ENCODE assay signal across 12 cellular contexts in the genomic region with DNA sequence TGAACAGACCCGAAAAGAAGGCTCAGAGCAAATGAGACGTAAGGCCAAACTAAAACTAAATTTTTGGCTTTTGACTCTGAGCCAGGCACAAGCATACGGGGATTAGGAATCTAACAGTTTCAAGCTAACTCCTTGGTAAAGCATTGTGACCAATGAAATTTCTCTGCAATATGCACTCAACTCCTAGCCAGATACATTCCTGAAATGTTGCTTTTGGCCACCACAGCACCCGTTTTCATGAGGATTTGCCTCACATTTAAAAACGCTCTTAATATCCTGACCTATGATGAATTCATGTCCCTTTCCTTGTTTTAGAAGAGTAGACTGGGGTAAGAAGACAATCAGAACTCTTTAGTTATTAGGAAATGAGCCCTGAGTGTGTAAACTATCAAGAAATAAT. TPM values are rescaled to one million over a fixed set of nuclear protein-coding genes. Genes with fewer than 3 reads are reported as not detected.
DNase-seq lines count a peak whose midpoint lies in the region; ATAC-seq, FAIRE-seq and TF ChIP-seq lines count a peak whose summit lies in the region.
"Had no signal": no experiment of that assay in that cellular context is flagged by ENCODE, and none has a peak within 500 bp of the region (broad histone marks: within the 10 kb centered on the region; RNA-seq: fewer than 3 reads in every experiment).

No MANE protein-coding gene starts in this region.

- TF ChIP-seq EP300 in HepG2 (IDR thresholded peaks at IDR 0.05; ENCODE audit: low read depth in 2 of 2, low read length in 2 of 2) (no peak), HepG2 (CRISPR knock-in tag; IDR thresholded peaks at IDR 0.05; ENCODE audit: borderline replicate concordance) (no peak)

- DNase-seq in HepG2 (ENCODE audit: low spot score): no peak
- no peak for DNase-seq in right lobe of liver
- DNase-seq in brain microvascular endothelial cell: peak; percentile 83
- no peak for DNase-seq in left ventricle myocardium superior
- DNase-seq in aorta: no peak
- no peak for DNase-seq in hippocampal formation (lab: John Stamatoyannopoulos, UW)
- DNase-seq in GM13977 (ENCODE audit: low spot score): no peak
- DNase-seq in mesenteric fat pad (ENCODE audit: low spot score): no peak
- DNase-seq: activated T-cell treated with anti-CD3 and anti-CD28 coated beads for 4 hours; NCI-H187; stimulated activated naive CD8-positive, alpha-beta T cell treated with anti-CD3 and anti-CD28 coated beads, Interleukin-15, Interleukin-2, amounts not matched to agents 100 U/mL and 50 U/mL, for 24 hours had no signal

- no peak overlapping the region for H3K9ac ChIP-seq in HepG2 (ENCODE audit: insufficient read depth, low read depth, low read length)

- H3K4me3 ChIP-seq in HepG2 (replicated peaks in 1 of 3; ENCODE audit: insufficient read depth in 1 of 3, low read depth in 2 of 3, low read length in 3 of 3): no peak overlapping the region
- no peak overlapping the region for H3K4me3 ChIP-seq in right lobe of liver
- H3K4me3 ChIP-seq in brain microvascular endothelial cell (ENCODE audit: low read depth, low read length): no peak overlapping the region
- no peak overlapping the region for H3K4me3 ChIP-seq in aorta (ENCODE audit: low read length in 2 of 2)

- H3K27me3 ChIP-seq in HepG2 (ENCODE audit: control insufficient read depth in 1 of 2, insufficient read depth in 2 of 2, low read length in 2 of 2): no peaks in the 10 kb centered on the region
- H3K27me3 ChIP-seq in right lobe of liver: no peaks in the 10 kb centered on the region
- no peaks in the 10 kb centered on the region for H3K27me3 ChIP-seq in brain microvascular endothelial cell (replicated peaks)
- H3K27me3 ChIP-seq in aorta (ENCODE audit: control insufficient read depth in 1 of 2, insufficient read depth in 2 of 2, low read length in 1 of 2): no peaks in the 10 kb centered on the region

- H3K9me3 ChIP-seq in HepG2 (ENCODE audit: low read length): no peaks in the 10 kb centered on the region
- H3K9me3 ChIP-seq in right lobe of liver: no peaks in the 10 kb centered on the region
- no peaks in the 10 kb centered on the region for H3K9me3 ChIP-seq in aorta (ENCODE audit: control insufficient read depth, low read length)

- H3K36me3 ChIP-seq in HepG2 (replicated peaks in 1 of 2; ENCODE audit: control insufficient read depth in 1 of 2, insufficient read depth in 2 of 2, low read length in 2 of 2) (no peaks in the 10 kb centered on the region), right lobe of liver (no peaks in the 10 kb centered on the region), brain microvascular endothelial cell (replicated peaks) (no peaks in the 10 kb centered on the region), aorta (ENCODE audit: control insufficient read depth in 1 of 2, insufficient read depth in 2 of 2, low read length in 1 of 2) (no peaks in the 10 kb centered on the region)

- peaks cover 11% of the 10 kb centered on the region for H3K4me1 ChIP-seq in HepG2 (ENCODE audit: insufficient read depth, low read length)
- peaks cover 0 to 6% (median 2%) of the 10 kb centered on the region in 4 donors for H3K4me1 ChIP-seq in right lobe of liver
- peaks cover 4 to 5% of the 10 kb centered on the region in 2 donors for H3K4me1 ChIP-seq in aorta (ENCODE audit: control insufficient read depth in 1 of 2, insufficient read depth in 2 of 2, low read length in 2 of 2)

- ATAC-seq in HepG2: no peak
- ATAC-seq in right lobe of liver: no peak
- ATAC-seq in left ventricle myocardium superior: peak; percentile 74
- peak; percentile 64 for ATAC-seq in aorta (ENCODE audit: low FRiP score)
- ATAC-seq: stimulated activated naive CD8-positive, alpha-beta T cell treated with anti-CD3 and anti-CD28 coated beads, Interleukin-15, Interleukin-2, amounts not matched to agents 100 U/mL and 50 U/mL, for 24 hours had no signal

- no peak overlapping the region for H3K4me2 ChIP-seq in HepG2 (ENCODE audit: low read depth, low read length)

- FAIRE-seq in HepG2 (lab: Jason Lieb, UNC): peak; percentile 4

- TF ChIP-seq CTCF in HepG2 (CRISPR knock-in tag; IDR thresholded peaks at IDR 0.05): no peak
- TF ChIP-seq CTCF in right lobe of liver (IDR thresholded peaks at IDR 0.05): no peak
- no peak for TF ChIP-seq CTCF in brain microvascular endothelial cell (IDR thresholded peaks at IDR 0.05; ENCODE audit: low read depth, low read length, missing control alignments)
- no peak for TF ChIP-seq CTCF in GM13977 (IDR thresholded peaks at IDR 0.05; ENCODE audit: extremely low read depth, insufficient read depth, missing control alignments)

- in situ Hi-C loops in HepG2 (cut with HindIII; ENCODE audit: extremely low pct_ligation_motif_present, low pct_unique_long_range_greater_than_20kb) (no loop called here), brain microvascular endothelial cell (cut with HindIII; ENCODE audit: low pct_ligation_motif_present, low sequenced_read_pairs) (no loop called here), GM13977 (cut with MboI; ENCODE audit: low pct_unique_long_range_greater_than_20kb, low sequenced_read_pairs, unreplicated experiment) (no loop called here)

- no peaks in the 10 kb centered on the region for H3K79me2 ChIP-seq in HepG2 (ENCODE audit: insufficient read depth, low read length)

- TF ChIP-seq RAD21 in HepG2 (CRISPR knock-in tag; IDR thresholded peaks at IDR 0.05): no peak

- no peaks in the 10 kb centered on the region for H4K20me1 ChIP-seq in HepG2 (ENCODE audit: insufficient read depth, low read length)

- TF ChIP-seq POLR2A in HepG2 (IDR thresholded peaks at IDR 0.05; ENCODE audit: insufficient read depth in 1 of 2, low read depth in 2 of 2, low read length in 2 of 2) (no peak), right lobe of liver (IDR thresholded peaks at IDR 0.05) (no peak)

- intact Hi-C loops in HepG2 (cut with micrococcal nuclease; ENCODE audit: unreplicated experiment) (no loop called here), right lobe of liver (cut with DNase I) (no loop called here), left ventricle myocardium superior (cut with micrococcal nuclease) (no loop called here), aorta (cut with DNase I) (loop anchor here in 1 of 2 donors (5.0 to 10.0 kb wide), 2 partner anchors 64 to 97 kb away; a partner anchor contains a TSS)

- POLR2A ChIA-PET in HepG2 (lab: Yijun Ruan, JAX): no interaction called here

- BruUV-seq in HepG2 (replicated peaks; lab: Mats Ljungman, UMichigan): no TSS peak

- no peak overlapping the region for H2AFZ ChIP-seq in HepG2 (ENCODE audit: low read length)

- H3K27ac ChIP-seq in HepG2 (ENCODE audit: extremely low read length, insufficient read depth, low read length) (no peak overlapping the region), right lobe of liver (no peak overlapping the region), brain microvascular endothelial cell (peak overlapping the region; percentile 90), aorta (ENCODE audit: low read depth in 1 of 2, low read length in 2 of 2) (peak overlapping the region in 1 of 2 donors; percentile 87)

- 98% methylated on average over 5 of the region's 5 CpGs for WGBS in HepG2 (ENCODE audit: low lambda C conversion rate)
- 70% methylated on average over 5 of the region's 5 CpGs for WGBS in right lobe of liver (ENCODE audit: insufficient coverage, low coverage, low lambda C conversion rate, missing lambda C conversion rate)
- WGBS in aorta, 2 donors: 3 to 5% methylated on average over 5 of the region's 5 CpGs

- CTCF ChIA-PET in HepG2 (lab: Yijun Ruan, JAX; ENCODE audit: low intra/inter-chr PET ratio, low total read pairs): no interaction called here

RNA-seq across cellular contexts. Expression of a gene that starts 53.1 kb away (rescaled TPM):
- total RNA-seq in HepG2 (2016; rRNA removed; fragmentation: Illumina TruSeq; extraction: Trizol): 0.51 TPM in 1 of 2 replicates, not detected in the other
- total RNA-seq in HepG2 (2016; cell fraction: cytosol; rRNA removed; fragmentation: Illumina TruSeq; extraction: Trizol; ENCODE audit: low read depth): not detected in 2 replicates
- total RNA-seq in HepG2 (2016; cell fraction: insoluble cytoplasmic fraction; rRNA removed; fragmentation: Illumina TruSeq; extraction: Trizol): 0.56 TPM in 1 of 2 replicates, not detected in the other
- not detected in 2 replicates for total RNA-seq in HepG2 (2016; cell fraction: membrane; rRNA removed; fragmentation: Illumina TruSeq; extraction: Trizol)
- total RNA-seq in HepG2 (2016; cell fraction: nucleus; rRNA removed; fragmentation: Illumina TruSeq; extraction: Trizol): not detected in 2 replicates
- polyA plus RNA-seq in HepG2 (2011; rRNA removed): not detected in 2 replicates
- not detected in 2 replicates for polyA plus RNA-seq in HepG2 (2011; cell fraction: cytosol; rRNA removed)
- polyA plus RNA-seq in HepG2 (2011; cell fraction: nucleus; rRNA removed): 0.48 TPM in 1 of 2 replicates, not detected in the other
- polyA plus RNA-seq in HepG2 (2012): 0.41 TPM in 1 of 2 replicates, not detected in the other
- polyA plus RNA-seq in HepG2 (2016; cell fraction: cytosol; fragmentation: Illumina TruSeq; extraction: Trizol; ENCODE audit: low read depth): 0.25 TPM in 1 of 2 replicates, not detected in the other
- polyA plus RNA-seq in HepG2 (2016; cell fraction: insoluble cytoplasmic fraction; fragmentation: Illumina TruSeq; extraction: Trizol; ENCODE audit: low read depth): not detected in 2 replicates
- polyA plus RNA-seq in HepG2 (2016; cell fraction: membrane; fragmentation: Illumina TruSeq; extraction: Trizol; ENCODE audit: low read depth): not detected in 2 replicates
- 1.2 TPM in 1 of 2 replicates, not detected in the other for polyA plus RNA-seq in HepG2 (2016; cell fraction: nucleus; fragmentation: Illumina TruSeq; extraction: Trizol; ENCODE audit: insufficient read depth, low read depth)
- not detected in 2 replicates for polyA minus RNA-seq in HepG2 (2011; rRNA and poly(A)+ RNA removed; ENCODE audit: low replicate concordance)
- not detected in 2 replicates for polyA minus RNA-seq in HepG2 (2011; cell fraction: cytosol; rRNA and poly(A)+ RNA removed)
- not detected in 2 replicates for polyA minus RNA-seq in HepG2 (2011; cell fraction: nucleus; rRNA and poly(A)+ RNA removed)
- not detected for total RNA-seq in right lobe of liver
- total RNA-seq in left ventricle myocardium superior: not detected
- not detected for total RNA-seq in aorta
- 10 to 100 TPM in 1 of 2 donors, 1 to 10 TPM in 1; 5.1 to 14.4 TPM for polyA plus RNA-seq in aorta
- not detected for total RNA-seq in mesenteric fat pad
- polyA plus RNA-seq: neural cell had no signal

RNA-seq across cellular contexts. Expression of a gene that starts 59.3 kb away (rescaled TPM):
- total RNA-seq in HepG2 (2016; rRNA removed; fragmentation: Illumina TruSeq; extraction: Trizol): 39.5 and 55.5 TPM in 2 replicates
- 73.3 and 74.5 TPM in 2 replicates for total RNA-seq in HepG2 (2016; cell fraction: cytosol; rRNA removed; fragmentation: Illumina TruSeq; extraction: Trizol; ENCODE audit: low read depth)
- total RNA-seq in HepG2 (2016; cell fraction: insoluble cytoplasmic fraction; rRNA removed; fragmentation: Illumina TruSeq; extraction: Trizol): 37.9 and 54.0 TPM in 2 replicates
- total RNA-seq in HepG2 (2016; cell fraction: membrane; rRNA removed; fragmentation: Illumina TruSeq; extraction: Trizol): 79.2 and 87.3 TPM in 2 replicates
- 45.3 and 52.6 TPM in 2 replicates for total RNA-seq in HepG2 (2016; cell fraction: nucleus; rRNA removed; fragmentation: Illumina TruSeq; extraction: Trizol)
- polyA plus RNA-seq in HepG2 (2011; rRNA removed): 47.0 and 49.2 TPM in 2 replicates
- 34.4 and 52.5 TPM in 2 replicates for polyA plus RNA-seq in HepG2 (2011; cell fraction: cytosol; rRNA removed)
- 186 and 198 TPM in 2 replicates for polyA plus RNA-seq in HepG2 (2011; cell fraction: nucleus; rRNA removed)
- 22.1 and 25.4 TPM in 2 replicates for polyA plus RNA-seq in HepG2 (2012)
- 64.6 and 72.6 TPM in 2 replicates for polyA plus RNA-seq in HepG2 (2016; cell fraction: cytosol; fragmentation: Illumina TruSeq; extraction: Trizol; ENCODE audit: low read depth)
- polyA plus RNA-seq in HepG2 (2016; cell fraction: insoluble cytoplasmic fraction; fragmentation: Illumina TruSeq; extraction: Trizol; ENCODE audit: low read depth): 32.5 and 37.2 TPM in 2 replicates
- 60.8 and 63.3 TPM in 2 replicates for polyA plus RNA-seq in HepG2 (2016; cell fraction: membrane; fragmentation: Illumina TruSeq; extraction: Trizol; ENCODE audit: low read depth)
- polyA plus RNA-seq in HepG2 (2016; cell fraction: nucleus; fragmentation: Illumina TruSeq; extraction: Trizol; ENCODE audit: insufficient read depth, low read depth): 85.1 and 85.5 TPM in 2 replicates
- polyA minus RNA-seq in HepG2 (2011; rRNA and poly(A)+ RNA removed; ENCODE audit: low replicate concordance): 46.1 and 74.4 TPM in 2 replicates
- 11.2 and 16.6 TPM in 2 replicates for polyA minus RNA-seq in HepG2 (2011; cell fraction: cytosol; rRNA and poly(A)+ RNA removed)
- 46.1 and 50.8 TPM in 2 replicates for polyA minus RNA-seq in HepG2 (2011; cell fraction: nucleus; rRNA and poly(A)+ RNA removed)
- total RNA-seq in right lobe of liver: 10 to 100 TPM; 15.1 to 20.8 (median 17.8) TPM
- 10.1 TPM for total RNA-seq in left ventricle myocardium superior
- 10 to 100 TPM; 11.5 to 22.5 TPM for total RNA-seq in aorta
- 10 to 100 TPM in 1 of 2 donors, 1 to 10 TPM in 1; 8.8 to 36.3 TPM for polyA plus RNA-seq in aorta
- 16.8 TPM for total RNA-seq in mesenteric fat pad

Comparison
In these comparisons a context has a peak if more than half of its experiments do, and no peak if none do; other contexts are left out.
1. ATAC-seq: peak in left ventricle myocardium superior (single experiment) and aorta (single experiment); none in HepG2 (single experiment) and right lobe of liver (0 of 4).